Comparison of ENCODE assay signal across 14 cellular contexts in genomic region chr11:57599381-57599780, GRCh38. TPM values are rescaled to one million over a fixed set of nuclear protein-coding genes. Genes with fewer than 3 reads are reported as not detected.
DNase-seq lines count a peak whose midpoint lies in the region; ATAC-seq and TF ChIP-seq lines count a peak whose summit lies in the region.
"Had no signal": no experiment of that assay in that cellular context is flagged by ENCODE, and none has a peak within 500 bp of the region (broad histone marks: within the 10 kb centered on the region; RNA-seq: fewer than 3 reads in every experiment).

No MANE protein-coding gene starts in this region.

- H3K4me1 ChIP-seq in heart right ventricle, result peaks cover 0 to 37% (median 14%) of the 10 kb centered on the region in 9 donors
- peaks cover 26 to 35% of the 10 kb centered on the region in 2 donors for H3K4me1 ChIP-seq in neuronal stem cell (ENCODE audit: control insufficient read depth in 2 of 2, insufficient read depth in 1 of 2, low read depth in 1 of 2, low read length in 2 of 2)
- H3K4me1 ChIP-seq in uterus, result peaks cover 0 to 4% of the 10 kb centered on the region in 2 donors
- H3K4me1 ChIP-seq: testis had no signal

- no peak overlapping the region for H4K91ac ChIP-seq in neuronal stem cell (ENCODE audit: low read depth, low read length, poor library complexity)

- 35 to 43% methylated on average over 2 of the region's 2 CpGs for WGBS in heart right ventricle, 2 donors
- no CpG with 5 or more reads among the region's 2 CpGs for WGBS in neuronal stem cell (ENCODE audit: extremely low coverage in 2 of 2, insufficient read length in 2 of 2, insufficient replicate concordance in 1 of 2), 2 donors

- no peak overlapping the region for H2BK12ac ChIP-seq in neuronal stem cell (ENCODE audit: low read length)

- ATAC-seq in heart right ventricle, result no peak
- ATAC-seq in Right ventricle myocardium superior (ENCODE audit: poor library complexity), result no peak
- ATAC-seq in HG03571 (IDR thresholded peaks at IDR 0.05; ENCODE audit: unreplicated experiment), result no peak
- ATAC-seq in GM19452 (IDR thresholded peaks at IDR 0.05; ENCODE audit: unreplicated experiment), result no peak

- H3K27me3 ChIP-seq in heart right ventricle, result peaks cover 0 to 8% (median 0%) of the 10 kb centered on the region in 7 donors
- no peaks in the 10 kb centered on the region for H3K27me3 ChIP-seq in neuronal stem cell (ENCODE audit: control insufficient read depth in 3 of 3, insufficient read depth in 3 of 3, low read depth in 1 of 3, low read length in 3 of 3)
- H3K27me3 ChIP-seq in uterus, result no peaks in the 10 kb centered on the region
- H3K27me3 ChIP-seq: testis had no signal

- H3K9ac ChIP-seq in neuronal stem cell (ENCODE audit: low read depth, low read length, poor library complexity), result no peak overlapping the region

- H2BK5ac ChIP-seq in neuronal stem cell (ENCODE audit: low read length), result no peak overlapping the region

- no peak overlapping the region for H2AK5ac ChIP-seq in neuronal stem cell (ENCODE audit: low read depth, low read length)

- H3K27ac ChIP-seq in heart right ventricle (peak overlapping the region in 7 of 10 donors; percentile 49 to 95 (median 89)), neuronal stem cell (replicated peaks; ENCODE audit: low read length) (no peak overlapping the region), uterus (peak overlapping the region; percentile 99)

- H3K4me2 ChIP-seq in neuronal stem cell (ENCODE audit: insufficient read depth, low read length, poor library complexity, severe bottlenecking), result peak overlapping the region; percentile 75

- H3K36me3 ChIP-seq in heart right ventricle (peaks cover 0 to 31% (median 0%) of the 10 kb centered on the region in 9 donors), neuronal stem cell (replicated peaks in 1 of 2; ENCODE audit: control insufficient read depth in 2 of 2, insufficient read depth in 2 of 2, low read length in 2 of 2) (peaks cover 1 to 37% of the 10 kb centered on the region in 2 donors), uterus (no peaks in the 10 kb centered on the region)

- TF ChIP-seq POLR2A in uterus (IDR thresholded peaks at IDR 0.05), result no peak

- no peak overlapping the region for H3K18ac ChIP-seq in neuronal stem cell (ENCODE audit: low read length)

- no peak for TF ChIP-seq CTCF in heart right ventricle (IDR thresholded peaks at IDR 0.05)
- TF ChIP-seq CTCF in fibroblast of mammary gland (conservative IDR thresholded peaks at IDR 0.05; ENCODE audit: control insufficient read depth, insufficient read depth, low read depth, low read length), result no peak
- no peak for TF ChIP-seq CTCF in uterus (IDR thresholded peaks at IDR 0.05)

- H3K4ac ChIP-seq in neuronal stem cell (ENCODE audit: low read length), result no peak overlapping the region

- H2AFZ ChIP-seq in neuronal stem cell (ENCODE audit: low read length), result no peak overlapping the region

- no peaks in the 10 kb centered on the region for H3K9me3 ChIP-seq in heart right ventricle
- H3K9me3 ChIP-seq in neuronal stem cell (replicated peaks in 1 of 2; ENCODE audit: control insufficient read depth in 2 of 2, insufficient read depth in 1 of 2, low read depth in 1 of 2, low read length in 2 of 2), result peaks cover 0 to 4% of the 10 kb centered on the region in 2 donors
- no peaks in the 10 kb centered on the region for H3K9me3 ChIP-seq in uterus
- H3K9me3 ChIP-seq: spleen, testis had no signal

- H3K23ac ChIP-seq in neuronal stem cell (ENCODE audit: low read depth, low read length, poor library complexity), result no peak overlapping the region

- intact Hi-C loops in heart right ventricle (cut with DNase I) (loop anchor here in 2 of 10 donors (2.0 to 5.0 kb wide), 2 partner anchors 31 to 37 kb away; no protein-coding TSS in a partner anchor), Right ventricle myocardium superior (cut with DNase I) (no loop called here), uterus (cut with DNase I; ENCODE audit: low total_unique reads) (loop anchor here (10.0 kb wide), 1 partner anchor 45 kb away; the partner anchor contains the start of gene YPEL4)

- H3K4me3 ChIP-seq in heart right ventricle (peak overlapping the region in 5 of 10 donors; percentile 53 to 65 (median 60)), fibroblast of mammary gland (ENCODE audit: control insufficient read depth, low read depth, low read length) (peak overlapping the region; percentile 57), neuronal stem cell (ENCODE audit: low read length in 2 of 2) (peak overlapping the region in 1 of 2 donors; percentile 55), uterus (peak overlapping the region in 1 of 2 donors; percentile 84)
- H3K4me3 ChIP-seq: testis had no signal

- no peak overlapping the region for H2BK15ac ChIP-seq in neuronal stem cell (ENCODE audit: low read length)

- DNase-seq in heart right ventricle (no peak), Right ventricle myocardium superior (no peak), fibroblast of mammary gland (ENCODE audit: low read depth) (peak; percentile 11), neuronal stem cell (ENCODE audit: low spot score) (no peak), uterus (no peak), HUDEP-2 (lab: John Stamatoyannopoulos, UW; ENCODE audit: unreplicated experiment in 76 of 76) (no peak)
- DNase-seq: activated CD4-positive, alpha-beta T cell treated with anti-CD3 and anti-CD28 coated beads for 1 hour; DMS153; testis had no signal

- H3K79me1 ChIP-seq in neuronal stem cell (ENCODE audit: low read depth, low read length), result no peaks in the 10 kb centered on the region

- no peak overlapping the region for H2BK120ac ChIP-seq in neuronal stem cell (ENCODE audit: low read depth, low read length)

- H4K8ac ChIP-seq in neuronal stem cell (ENCODE audit: low read depth, low read length), result no peak overlapping the region

- no peak overlapping the region for H3K14ac ChIP-seq in neuronal stem cell (ENCODE audit: low read length)

RNA-seq across cellular contexts. Expression of gene SERPING1, which starts 1.9 kb away (rescaled TPM):
- 100 to 1,000 TPM in 4 of 10 donors, 10 to 100 TPM in 6; 39.8 to 197 (median 71.6) TPM for total RNA-seq in heart right ventricle
- 100 to 1,000 TPM; 167 to 184 TPM for polyA plus RNA-seq in heart right ventricle
- total RNA-seq in Right ventricle myocardium superior, result 118 TPM
- 78.6 TPM for polyA plus RNA-seq in neuronal stem cell (2013, experiment 1 of 2)
- polyA plus RNA-seq in neuronal stem cell (2013, experiment 2 of 2), result 79.6 TPM
- total RNA-seq in uterus, result 100 to 1,000 TPM in 3 of 4 donors, 10 to 100 TPM in 1; 39.3 to 742 (median 362) TPM
- total RNA-seq: endothelial cell of umbilical vein had no signal

RNA-seq across cellular contexts. Expression of gene UBE2L6, which starts 31.9 kb away (rescaled TPM):
- total RNA-seq in heart right ventricle, result 100 to 1,000 TPM in 1 of 10 donors, 10 to 100 TPM in 8, 1 to 10 TPM in 1; 9.7 to 156 (median 17.7) TPM
- polyA plus RNA-seq in heart right ventricle, result 10 to 100 TPM; 14.1 to 19.3 TPM
- 15.1 TPM for total RNA-seq in Right ventricle myocardium superior
- 138 TPM for polyA plus RNA-seq in neuronal stem cell (2013, experiment 1 of 2)
- 134 TPM for polyA plus RNA-seq in neuronal stem cell (2013, experiment 2 of 2)
- 10 to 100 TPM; 28.3 to 87.9 (median 84.2) TPM for total RNA-seq in uterus

RNA-seq across cellular contexts. Expression of gene YPEL4, which starts 50.3 kb away (rescaled TPM):
- 1 to 10 TPM in 2 of 10 donors, under 1 TPM in 7, not detected in 1; 0.17 to 1.1 (median 0.55) TPM for total RNA-seq in heart right ventricle
- 1 to 10 TPM in 1 of 2 donors, under 1 TPM in 1; 0.43 to 3.4 TPM for polyA plus RNA-seq in heart right ventricle
- 0.54 TPM for total RNA-seq in Right ventricle myocardium superior
- polyA plus RNA-seq in neuronal stem cell (2013, experiment 1 of 2), result 0.13 TPM
- 0.04 TPM for polyA plus RNA-seq in neuronal stem cell (2013, experiment 2 of 2)
- total RNA-seq in uterus, result 1 to 10 TPM in 3 of 4 donors, under 1 TPM in 1; 0.26 to 7.6 (median 2.7) TPM
- total RNA-seq: A673 had no signal

RNA-seq across cellular contexts. Expression of gene CLP1, which starts 58.2 kb away (rescaled TPM):
- 1 to 10 TPM; 4.0 to 9.0 (median 7.1) TPM for total RNA-seq in heart right ventricle
- polyA plus RNA-seq in heart right ventricle, result 1 to 10 TPM; 2.9 to 9.0 TPM
- total RNA-seq in Right ventricle myocardium superior, result 6.3 TPM
- 8.7 TPM for polyA plus RNA-seq in neuronal stem cell (2013, experiment 1 of 2)
- polyA plus RNA-seq in neuronal stem cell (2013, experiment 2 of 2), result 8.7 TPM
- 10 to 100 TPM in 2 of 4 donors, 1 to 10 TPM in 2; 3.1 to 24.4 (median 12.2) TPM for total RNA-seq in uterus
